8 cellular contexts compared by ENCODE assay signal in the genomic region with DNA sequence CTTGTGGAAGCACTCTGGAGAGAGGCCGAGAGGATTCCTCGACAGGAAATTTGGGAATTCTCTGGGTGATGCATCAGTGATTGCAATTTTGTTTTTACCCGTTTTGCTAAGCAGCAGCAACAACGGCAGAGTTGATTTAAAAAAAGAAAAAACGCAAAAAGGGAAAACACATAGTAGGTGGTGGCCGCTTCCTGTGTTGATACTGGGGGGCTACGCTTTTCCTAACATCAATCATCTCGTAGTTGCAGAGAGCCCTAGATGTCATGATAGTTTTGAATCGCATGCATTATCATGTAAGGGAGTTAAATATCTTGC. TPM values are rescaled to one million over a fixed set of nuclear protein-coding genes. Genes with fewer than 3 reads are reported as not detected.
DNase-seq lines count a peak whose midpoint lies in the region; ATAC-seq and TF ChIP-seq lines count a peak whose summit lies in the region.

No MANE protein-coding gene starts in this region.

- H3K27ac ChIP-seq in RWPE2 (ENCODE audit: poor library complexity, severe bottlenecking): peak overlapping the region; percentile 72

- no peaks in the 10 kb centered on the region for H3K27me3 ChIP-seq in RWPE2 (ENCODE audit: insufficient read depth, poor library complexity, severe bottlenecking)

- no peaks in the 10 kb centered on the region for H3K9me3 ChIP-seq in RWPE2 (ENCODE audit: severe bottlenecking)

- ATAC-seq in RWPE2 (ENCODE audit: low read depth) (no peak), GM21381 (IDR thresholded peaks at IDR 0.05; ENCODE audit: unreplicated experiment) (no peak)

- peaks cover 16% of the 10 kb centered on the region for H3K4me1 ChIP-seq in RWPE2 (ENCODE audit: insufficient read depth, poor library complexity, severe bottlenecking)

- DNase-seq in GM12864 (ENCODE audit: low read depth) (no peak), RWPE2 (ENCODE audit: low spot score) (no peak), fibroblast of mammary gland (ENCODE audit: low read depth) (no peak), retinal pigment epithelial cell (ENCODE audit: low read depth) (no peak), H4 (ENCODE audit: low spot score) (no peak), mucosa of gallbladder (ENCODE audit: low spot score) (no peak), occipital lobe (lab: John Stamatoyannopoulos, UW) (no peak)

- H3K36me3 ChIP-seq in RWPE2 (ENCODE audit: low read depth): no peaks in the 10 kb centered on the region

- H3K4me3 ChIP-seq in GM12864 (ENCODE audit: low read depth, low read length) (peak overlapping the region; percentile 75), RWPE2 (ENCODE audit: severe bottlenecking) (peak overlapping the region; percentile 65), fibroblast of mammary gland (ENCODE audit: control insufficient read depth, low read depth, low read length) (peak overlapping the region; percentile 63), retinal pigment epithelial cell (ENCODE audit: low read length) (peak overlapping the region; percentile 74)

- no peak for TF ChIP-seq CTCF in GM12864 (IDR thresholded peaks at IDR 0.05; ENCODE audit: low read depth, low read length, missing control alignments)
- TF ChIP-seq CTCF in RWPE2 (IDR thresholded peaks at IDR 0.05; ENCODE audit: poor library complexity, severe bottlenecking): no peak
- no peak for TF ChIP-seq CTCF in fibroblast of mammary gland (conservative IDR thresholded peaks at IDR 0.05; ENCODE audit: control insufficient read depth, insufficient read depth, low read depth, low read length)
- TF ChIP-seq CTCF in retinal pigment epithelial cell (conservative IDR thresholded peaks at IDR 0.05; ENCODE audit: low read depth, low read length): no peak

RNA-seq across cellular contexts. Expression of gene RBM43, which starts 0.3 kb away (rescaled TPM):
- 0.37 and 2.0 TPM in 2 replicates for total RNA-seq in H4 (2014; rRNA removed; shearing (Covaris generic))
- total RNA-seq in mucosa of gallbladder (8.8 TPM), occipital lobe (2.8 TPM)

RNA-seq across cellular contexts. Expression of gene NMI, which starts 27.5 kb away (rescaled TPM):
- 23.0 and 23.6 TPM in 2 replicates for total RNA-seq in H4 (2014; rRNA removed; shearing (Covaris generic))
- total RNA-seq in mucosa of gallbladder: 15.9 TPM
- 2.5 TPM for total RNA-seq in occipital lobe
